ENCODE assay signal across 10 cellular contexts in the genomic region with DNA sequence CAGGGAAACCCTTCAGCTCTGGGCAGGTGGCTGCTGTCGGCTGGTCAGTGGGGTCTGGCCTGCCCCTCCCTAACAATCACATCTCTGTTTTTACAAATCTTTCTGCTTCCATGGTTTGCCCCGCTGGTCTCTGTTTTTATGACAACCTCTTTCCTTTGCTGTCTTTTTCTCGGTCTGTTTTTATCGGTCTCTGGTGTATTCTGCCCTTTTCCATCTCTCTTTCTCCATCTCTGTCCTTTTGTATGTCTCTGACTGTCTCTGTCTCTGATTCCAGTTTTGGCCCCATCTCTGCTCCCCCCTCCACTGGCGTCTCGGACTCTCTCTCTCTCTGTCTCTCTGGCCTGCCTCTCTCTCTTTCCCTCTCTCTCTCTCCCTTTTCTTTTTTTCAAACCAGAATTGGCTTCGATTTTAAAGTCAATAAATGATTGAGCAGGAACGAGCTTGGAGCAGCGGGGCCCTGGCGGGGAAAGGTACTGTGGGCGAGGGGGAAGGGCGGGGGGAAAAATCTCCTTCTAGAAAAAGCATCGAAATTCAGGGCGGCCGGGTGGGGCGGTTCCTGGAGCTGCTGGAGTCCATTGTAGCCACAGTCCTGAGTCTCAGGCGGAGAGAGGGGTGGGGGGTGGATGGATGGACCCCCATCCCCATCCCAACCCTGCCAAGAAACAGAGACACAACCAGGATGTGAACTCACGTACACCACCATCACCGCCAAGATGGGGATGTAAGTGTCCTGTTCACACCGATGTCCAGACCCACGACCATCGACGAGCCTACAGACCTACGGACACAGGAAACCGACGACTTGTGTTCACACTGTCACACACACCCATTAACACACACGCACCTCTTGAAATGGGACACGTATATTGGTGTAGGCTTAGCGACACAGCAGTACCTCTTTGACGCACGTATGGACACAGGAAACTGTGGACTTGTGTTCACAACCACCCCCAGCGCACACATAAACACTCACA. TPM values are rescaled to one million over a fixed set of nuclear protein-coding genes. Genes with fewer than 3 reads are reported as not detected.
DNase-seq lines count a peak whose midpoint lies in the region; ATAC-seq, FAIRE-seq and TF ChIP-seq lines count a peak whose summit lies in the region.
"Had no signal": no experiment of that assay in that cellular context is flagged by ENCODE, and none has a peak within 500 bp of the region (broad histone marks: within the 10 kb centered on the region; RNA-seq: fewer than 3 reads in every experiment).

No MANE protein-coding gene starts in this region.

- TF ChIP-seq CTCF in HepG2 (CRISPR knock-in tag; IDR thresholded peaks at IDR 0.05) = no peak
- TF ChIP-seq CTCF in right lobe of liver (IDR thresholded peaks at IDR 0.05) = no peak
- TF ChIP-seq CTCF in neural progenitor cell (IDR thresholded peaks at IDR 0.05) = no peak

- no peaks in the 10 kb centered on the region for H3K27me3 ChIP-seq in HepG2 (ENCODE audit: control insufficient read depth in 1 of 2, insufficient read depth in 2 of 2, low read length in 2 of 2)
- no peaks in the 10 kb centered on the region for H3K27me3 ChIP-seq in right lobe of liver
- H3K27me3 ChIP-seq in neural progenitor cell = peaks cover 98% of the 10 kb centered on the region
- H3K27me3 ChIP-seq in mesendoderm (ENCODE audit: insufficient read depth, low read length, poor library complexity) = peaks cover 36% of the 10 kb centered on the region

- no peak overlapping the region for H3K27ac ChIP-seq in HepG2 (ENCODE audit: extremely low read length, insufficient read depth, low read length)
- H3K27ac ChIP-seq in right lobe of liver = no peak overlapping the region
- peak overlapping the region; percentile 39 for H3K27ac ChIP-seq in epithelial cell of prostate
- no peak overlapping the region for H3K27ac ChIP-seq in neural progenitor cell
- H3K27ac ChIP-seq in mesendoderm (ENCODE audit: low read depth, low read length) = no peak overlapping the region

- H3K4me1 ChIP-seq in HepG2 (ENCODE audit: insufficient read depth, low read length) (peaks cover 22% of the 10 kb centered on the region), right lobe of liver (peaks cover 0 to 22% (median 3%) of the 10 kb centered on the region in 4 donors), neural progenitor cell (no peaks in the 10 kb centered on the region), mesendoderm (ENCODE audit: control insufficient read depth, low read depth, low read length) (no peaks in the 10 kb centered on the region)

- H3K4me3 Mint-ChIP-seq in neural progenitor cell = peak overlapping the region; percentile 17

- peaks cover 7% of the 10 kb centered on the region for H3K4me1 Mint-ChIP-seq in neural progenitor cell

- TF ChIP-seq EP300 in HepG2 (IDR thresholded peaks at IDR 0.05; ENCODE audit: low read depth in 2 of 2, low read length in 2 of 2) (no peak), HepG2 (CRISPR knock-in tag; IDR thresholded peaks at IDR 0.05; ENCODE audit: borderline replicate concordance) (no peak)

- H3K9ac ChIP-seq in HepG2 (ENCODE audit: insufficient read depth, low read depth, low read length) = no peak overlapping the region
- H3K9ac ChIP-seq in neural progenitor cell = no peak overlapping the region
- no peak overlapping the region for H3K9ac ChIP-seq in mesendoderm (ENCODE audit: low read length)

- no peak overlapping the region for H3K4ac ChIP-seq in mesendoderm (ENCODE audit: low read depth, low read length)

- no peak overlapping the region for H2BK5ac ChIP-seq in mesendoderm (ENCODE audit: low read length)

- no peak overlapping the region for H4K5ac ChIP-seq in mesendoderm (ENCODE audit: low read length)

- H3K4me3 ChIP-seq in HepG2 (replicated peaks in 1 of 3; ENCODE audit: insufficient read depth in 1 of 3, low read depth in 2 of 3, low read length in 3 of 3) (no peak overlapping the region), right lobe of liver (no peak overlapping the region), neural progenitor cell (no peak overlapping the region), mesendoderm (ENCODE audit: low read length) (no peak overlapping the region)

- CTCF ChIA-PET in HepG2 (lab: Yijun Ruan, JAX; ENCODE audit: low intra/inter-chr PET ratio, low total read pairs) = no interaction called here

- no peak overlapping the region for H3K23ac ChIP-seq in mesendoderm (ENCODE audit: low read length)

- no peak overlapping the region for H3K27ac Mint-ChIP-seq in neural progenitor cell

- intact Hi-C loops in HepG2 (cut with micrococcal nuclease; ENCODE audit: unreplicated experiment) (no loop called here), right lobe of liver (cut with DNase I) (no loop called here)

- BruUV-seq in HepG2 (replicated peaks; lab: Mats Ljungman, UMichigan) = TSS peak; percentile 43

- H2BK120ac ChIP-seq in mesendoderm (ENCODE audit: low read depth, low read length) = no peak overlapping the region

- H2AFZ ChIP-seq in HepG2 (ENCODE audit: low read length) (no peak overlapping the region), neural progenitor cell (replicated peaks) (no peak overlapping the region)

- H3K4me2 ChIP-seq in HepG2 (ENCODE audit: low read depth, low read length) (no peak overlapping the region), neural progenitor cell (no peak overlapping the region), mesendoderm (ENCODE audit: low read length) (no peak overlapping the region)

- ATAC-seq in HepG2 (no peak), right lobe of liver (no peak)

- H3K79me2 ChIP-seq in HepG2 (ENCODE audit: insufficient read depth, low read length) (peaks cover 37% of the 10 kb centered on the region), neural progenitor cell (ENCODE audit: low read depth) (no peaks in the 10 kb centered on the region), mesendoderm (ENCODE audit: control insufficient read depth, insufficient read depth, low read length) (no peaks in the 10 kb centered on the region)

- H3K9me3 ChIP-seq in HepG2 (ENCODE audit: low read length) (no peaks in the 10 kb centered on the region), right lobe of liver (no peaks in the 10 kb centered on the region), neural progenitor cell (ENCODE audit: low read depth) (no peaks in the 10 kb centered on the region)

- H3K36me3 ChIP-seq in HepG2 (replicated peaks in 1 of 2; ENCODE audit: control insufficient read depth in 1 of 2, insufficient read depth in 2 of 2, low read length in 2 of 2) (peaks cover 5 to 10% of the 10 kb centered on the region in 2 experiments; a peak in 4 of 5 replicates), right lobe of liver (no peaks in the 10 kb centered on the region), neural progenitor cell (no peaks in the 10 kb centered on the region), mesendoderm (ENCODE audit: control insufficient read depth, insufficient read depth, low read length) (no peaks in the 10 kb centered on the region)

- peaks cover 10% of the 10 kb centered on the region for H3K9me3 Mint-ChIP-seq in neural progenitor cell

- no peak for FAIRE-seq in HepG2 (lab: Jason Lieb, UNC)

- peaks cover 6% of the 10 kb centered on the region; the same call in 1 of the 2 replicates for H4K20me1 ChIP-seq in HepG2 (ENCODE audit: insufficient read depth, low read length)
- peaks cover 37% of the 10 kb centered on the region for H4K20me1 ChIP-seq in neural progenitor cell (ENCODE audit: low read depth)

- TF ChIP-seq RAD21 in HepG2 (CRISPR knock-in tag; IDR thresholded peaks at IDR 0.05) = no peak

- H3K36me3 Mint-ChIP-seq in neural progenitor cell = no peaks in the 10 kb centered on the region

- no peak overlapping the region for H3K56ac ChIP-seq in mesendoderm (ENCODE audit: low read length)

- H3K27me3 Mint-ChIP-seq in neural progenitor cell (ENCODE audit: insufficient read depth, low read depth) = peaks cover 66% of the 10 kb centered on the region

- H3K18ac ChIP-seq in mesendoderm (ENCODE audit: low read length) = no peak overlapping the region

- WGBS in HepG2 (ENCODE audit: low lambda C conversion rate) = 96% methylated on average over 23 of the region's 32 CpGs
- WGBS in right lobe of liver (ENCODE audit: insufficient coverage, low coverage, low lambda C conversion rate, missing lambda C conversion rate) = 75% methylated on average over 23 of the region's 32 CpGs
- no CpG with 5 or more reads among the region's 32 CpGs for WGBS in mesendoderm (ENCODE audit: extremely low coverage, insufficient coverage, low lambda C conversion rate)

- H2AK5ac ChIP-seq in mesendoderm (ENCODE audit: low read length) = no peak overlapping the region

- in situ Hi-C loops in HepG2 (cut with HindIII; ENCODE audit: extremely low pct_ligation_motif_present, low pct_unique_long_range_greater_than_20kb) = no loop called here

- no peak for TF ChIP-seq POLR2A in HepG2 (IDR thresholded peaks at IDR 0.05; ENCODE audit: insufficient read depth in 1 of 2, low read depth in 2 of 2, low read length in 2 of 2)
- no peak for TF ChIP-seq POLR2A in right lobe of liver (IDR thresholded peaks at IDR 0.05)

- H3F3A ChIP-seq in neural progenitor cell (ENCODE audit: low read depth) = peaks cover 6% of the 10 kb centered on the region

- H2BK15ac ChIP-seq in mesendoderm (replicated peaks; ENCODE audit: low read depth) = no peak overlapping the region

- H3K79me1 ChIP-seq in mesendoderm (ENCODE audit: low read length) = no peaks in the 10 kb centered on the region

- DNase-seq in HepG2 (ENCODE audit: low spot score) = no peak
- DNase-seq in right lobe of liver = no peak
- no peak for DNase-seq in epithelial cell of prostate (ENCODE audit: low read depth, low spot score)
- DNase-seq in neural progenitor cell (ENCODE audit: low spot score) = no peak
- no peak for DNase-seq in mesendoderm
- no peak for DNase-seq in NCI-H226
- no peak for DNase-seq in activated gamma-delta T cell treated with Interleukin-2 at 50 U/mL for 16 hours
- DNase-seq in Kasumi-1 (lab: John Stamatoyannopoulos, UW) = no peak
- DNase-seq: cerebellar nuclear complex had no signal

- no peak overlapping the region for H4K8ac ChIP-seq in mesendoderm (ENCODE audit: low read depth, low read length)

- POLR2A ChIA-PET in HepG2 (lab: Yijun Ruan, JAX) = interaction anchor here (0.7 to 2.1 kb wide), 2 partner anchors 25 to 57 kb away, joined by 3 to 8 read pairs; no protein-coding TSS in a partner anchor

RNA-seq across cellular contexts. Expression of gene NFIX, which starts 3.0 kb away (rescaled TPM):
- 5.4 and 5.6 TPM in 2 replicates for total RNA-seq in HepG2 (2016; rRNA removed; fragmentation: Illumina TruSeq; extraction: Trizol)
- 16.3 and 20.2 TPM in 2 replicates for total RNA-seq in HepG2 (2016; cell fraction: cytosol; rRNA removed; fragmentation: Illumina TruSeq; extraction: Trizol; ENCODE audit: low read depth)
- total RNA-seq in HepG2 (2016; cell fraction: insoluble cytoplasmic fraction; rRNA removed; fragmentation: Illumina TruSeq; extraction: Trizol) = 4.6 and 4.7 TPM in 2 replicates
- 6.7 and 9.2 TPM in 2 replicates for total RNA-seq in HepG2 (2016; cell fraction: membrane; rRNA removed; fragmentation: Illumina TruSeq; extraction: Trizol)
- total RNA-seq in HepG2 (2016; cell fraction: nucleus; rRNA removed; fragmentation: Illumina TruSeq; extraction: Trizol) = 4.9 and 6.0 TPM in 2 replicates
- 3.0 and 3.4 TPM in 2 replicates for polyA plus RNA-seq in HepG2 (2011; rRNA removed)
- 1.4 and 1.6 TPM in 2 replicates for polyA plus RNA-seq in HepG2 (2011; cell fraction: cytosol; rRNA removed)
- polyA plus RNA-seq in HepG2 (2011; cell fraction: nucleus; rRNA removed) = 11.0 and 14.0 TPM in 2 replicates
- polyA plus RNA-seq in HepG2 (2012) = 9.0 and 12.2 TPM in 2 replicates
- 0.70 and 0.93 TPM in 2 replicates for polyA plus RNA-seq in HepG2 (2016; cell fraction: cytosol; fragmentation: Illumina TruSeq; extraction: Trizol; ENCODE audit: low read depth)
- 8.8 and 11.9 TPM in 2 replicates for polyA plus RNA-seq in HepG2 (2016; cell fraction: insoluble cytoplasmic fraction; fragmentation: Illumina TruSeq; extraction: Trizol; ENCODE audit: low read depth)
- polyA plus RNA-seq in HepG2 (2016; cell fraction: membrane; fragmentation: Illumina TruSeq; extraction: Trizol; ENCODE audit: low read depth) = 3.1 and 4.9 TPM in 2 replicates
- 14.6 and 14.7 TPM in 2 replicates for polyA plus RNA-seq in HepG2 (2016; cell fraction: nucleus; fragmentation: Illumina TruSeq; extraction: Trizol; ENCODE audit: insufficient read depth, low read depth)
- polyA minus RNA-seq in HepG2 (2011; rRNA and poly(A)+ RNA removed; ENCODE audit: low replicate concordance) = 0.82 and 6.2 TPM in 2 replicates
- polyA minus RNA-seq in HepG2 (2011; cell fraction: cytosol; rRNA and poly(A)+ RNA removed) = 5.0 and 6.2 TPM in 2 replicates
- polyA minus RNA-seq in HepG2 (2011; cell fraction: nucleus; rRNA and poly(A)+ RNA removed) = 6.8 and 7.7 TPM in 2 replicates
- total RNA-seq in right lobe of liver = 10 to 100 TPM; 20.3 to 40.0 (median 26.7) TPM
- 0.06 TPM in 2 replicates for total RNA-seq in neural progenitor cell (ENCODE audit: low replicate concordance)
- polyA plus RNA-seq in mesendoderm (2013, experiment 1 of 2) = 0.07 TPM
- polyA plus RNA-seq in mesendoderm (2013, experiment 2 of 2) = 0.10 TPM
- polyA plus RNA-seq: neural cell had no signal

RNA-seq across cellular contexts. Expression of gene DAND5, which starts 28.9 kb away (rescaled TPM):
- not detected in 2 replicates for total RNA-seq in HepG2 (2016; rRNA removed; fragmentation: Illumina TruSeq; extraction: Trizol)
- total RNA-seq in HepG2 (2016; cell fraction: cytosol; rRNA removed; fragmentation: Illumina TruSeq; extraction: Trizol; ENCODE audit: low read depth) = not detected in 2 replicates
- not detected in 2 replicates for total RNA-seq in HepG2 (2016; cell fraction: insoluble cytoplasmic fraction; rRNA removed; fragmentation: Illumina TruSeq; extraction: Trizol)
- not detected in 2 replicates for total RNA-seq in HepG2 (2016; cell fraction: membrane; rRNA removed; fragmentation: Illumina TruSeq; extraction: Trizol)
- total RNA-seq in HepG2 (2016; cell fraction: nucleus; rRNA removed; fragmentation: Illumina TruSeq; extraction: Trizol) = not detected in 2 replicates
- 0.04 TPM in 1 of 2 replicates, not detected in the other for polyA plus RNA-seq in HepG2 (2011; rRNA removed)
- polyA plus RNA-seq in HepG2 (2011; cell fraction: cytosol; rRNA removed) = 0.03 and 0.04 TPM in 2 replicates
- polyA plus RNA-seq in HepG2 (2011; cell fraction: nucleus; rRNA removed) = 0.10 and 0.13 TPM in 2 replicates
- polyA plus RNA-seq in HepG2 (2012) = not detected in 2 replicates
- not detected in 2 replicates for polyA plus RNA-seq in HepG2 (2016; cell fraction: cytosol; fragmentation: Illumina TruSeq; extraction: Trizol; ENCODE audit: low read depth)
- polyA plus RNA-seq in HepG2 (2016; cell fraction: insoluble cytoplasmic fraction; fragmentation: Illumina TruSeq; extraction: Trizol; ENCODE audit: low read depth) = not detected in 2 replicates
- polyA plus RNA-seq in HepG2 (2016; cell fraction: membrane; fragmentation: Illumina TruSeq; extraction: Trizol; ENCODE audit: low read depth) = not detected in 2 replicates
- not detected in 2 replicates for polyA plus RNA-seq in HepG2 (2016; cell fraction: nucleus; fragmentation: Illumina TruSeq; extraction: Trizol; ENCODE audit: insufficient read depth, low read depth)
- 0.40 TPM in 1 of 2 replicates, not detected in the other for polyA minus RNA-seq in HepG2 (2011; rRNA and poly(A)+ RNA removed; ENCODE audit: low replicate concordance)
- not detected in 2 replicates for polyA minus RNA-seq in HepG2 (2011; cell fraction: cytosol; rRNA and poly(A)+ RNA removed)
- not detected in 2 replicates for polyA minus RNA-seq in HepG2 (2011; cell fraction: nucleus; rRNA and poly(A)+ RNA removed)
- not detected for total RNA-seq in right lobe of liver
- 0.06 and 0.07 TPM in 2 replicates for total RNA-seq in neural progenitor cell (ENCODE audit: low replicate concordance)
- polyA plus RNA-seq in mesendoderm (2013, experiment 1 of 2) = 0.03 TPM
- 0.01 TPM for polyA plus RNA-seq in mesendoderm (2013, experiment 2 of 2)
- polyA plus RNA-seq: neural cell had no signal

RNA-seq across cellular contexts. Expression of gene GADD45GIP1, which starts 41.2 kb away (rescaled TPM):
- total RNA-seq in HepG2 (2016; rRNA removed; fragmentation: Illumina TruSeq; extraction: Trizol) (24.6 and 37.4 TPM in 2 replicates), right lobe of liver (10 to 100 TPM in 3 of 6 experiments, 1 to 10 TPM in 3; 7.7 to 29.3 (median 10.0) TPM), neural progenitor cell (ENCODE audit: low replicate concordance) (17.1 and 42.2 TPM in 2 replicates)
- 14.3 and 14.8 TPM in 2 replicates for total RNA-seq in HepG2 (2016; cell fraction: cytosol; rRNA removed; fragmentation: Illumina TruSeq; extraction: Trizol; ENCODE audit: low read depth)
- 25.1 and 41.7 TPM in 2 replicates for total RNA-seq in HepG2 (2016; cell fraction: insoluble cytoplasmic fraction; rRNA removed; fragmentation: Illumina TruSeq; extraction: Trizol)
- total RNA-seq in HepG2 (2016; cell fraction: membrane; rRNA removed; fragmentation: Illumina TruSeq; extraction: Trizol) = 14.2 and 15.7 TPM in 2 replicates
- total RNA-seq in HepG2 (2016; cell fraction: nucleus; rRNA removed; fragmentation: Illumina TruSeq; extraction: Trizol) = 8.8 and 9.5 TPM in 2 replicates
- polyA plus RNA-seq in HepG2 (2011; rRNA removed) = 30.7 and 31.9 TPM in 2 replicates
- polyA plus RNA-seq in HepG2 (2011; cell fraction: cytosol; rRNA removed) = 33.0 and 52.1 TPM in 2 replicates
- polyA plus RNA-seq in HepG2 (2011; cell fraction: nucleus; rRNA removed) = 13.9 and 14.0 TPM in 2 replicates
- polyA plus RNA-seq in HepG2 (2012) = 19.0 and 20.6 TPM in 2 replicates
- 24.7 and 26.7 TPM in 2 replicates for polyA plus RNA-seq in HepG2 (2016; cell fraction: cytosol; fragmentation: Illumina TruSeq; extraction: Trizol; ENCODE audit: low read depth)
- polyA plus RNA-seq in HepG2 (2016; cell fraction: insoluble cytoplasmic fraction; fragmentation: Illumina TruSeq; extraction: Trizol; ENCODE audit: low read depth) = 71.6 and 84.3 TPM in 2 replicates
- 20.1 and 21.0 TPM in 2 replicates for polyA plus RNA-seq in HepG2 (2016; cell fraction: membrane; fragmentation: Illumina TruSeq; extraction: Trizol; ENCODE audit: low read depth)
- 27.9 and 29.2 TPM in 2 replicates for polyA plus RNA-seq in HepG2 (2016; cell fraction: nucleus; fragmentation: Illumina TruSeq; extraction: Trizol; ENCODE audit: insufficient read depth, low read depth)
- polyA minus RNA-seq in HepG2 (2011; rRNA and poly(A)+ RNA removed; ENCODE audit: low replicate concordance) = 6.2 and 12.6 TPM in 2 replicates
- polyA minus RNA-seq in HepG2 (2011; cell fraction: cytosol; rRNA and poly(A)+ RNA removed) = 9.9 and 11.7 TPM in 2 replicates
- polyA minus RNA-seq in HepG2 (2011; cell fraction: nucleus; rRNA and poly(A)+ RNA removed) = 3.2 and 3.7 TPM in 2 replicates
- 64.6 TPM for polyA plus RNA-seq in mesendoderm (2013, experiment 1 of 2)
- polyA plus RNA-seq in mesendoderm (2013, experiment 2 of 2) = 65.6 TPM

RNA-seq across cellular contexts. Expression of gene RAD23A, which starts 52.6 kb away (rescaled TPM):
- 34.6 and 42.5 TPM in 2 replicates for total RNA-seq in HepG2 (2016; rRNA removed; fragmentation: Illumina TruSeq; extraction: Trizol)
- total RNA-seq in HepG2 (2016; cell fraction: cytosol; rRNA removed; fragmentation: Illumina TruSeq; extraction: Trizol; ENCODE audit: low read depth) = 64.7 and 77.4 TPM in 2 replicates
- 29.6 and 43.3 TPM in 2 replicates for total RNA-seq in HepG2 (2016; cell fraction: insoluble cytoplasmic fraction; rRNA removed; fragmentation: Illumina TruSeq; extraction: Trizol)
- total RNA-seq in HepG2 (2016; cell fraction: membrane; rRNA removed; fragmentation: Illumina TruSeq; extraction: Trizol) = 95.2 and 117 TPM in 2 replicates
- total RNA-seq in HepG2 (2016; cell fraction: nucleus; rRNA removed; fragmentation: Illumina TruSeq; extraction: Trizol) = 27.5 and 30.5 TPM in 2 replicates
- 50.3 and 54.2 TPM in 2 replicates for polyA plus RNA-seq in HepG2 (2011; rRNA removed)
- 51.8 and 73.5 TPM in 2 replicates for polyA plus RNA-seq in HepG2 (2011; cell fraction: cytosol; rRNA removed)
- 80.8 and 87.8 TPM in 2 replicates for polyA plus RNA-seq in HepG2 (2011; cell fraction: nucleus; rRNA removed)
- 95.7 and 105 TPM in 2 replicates for polyA plus RNA-seq in HepG2 (2012)
- polyA plus RNA-seq in HepG2 (2016; cell fraction: cytosol; fragmentation: Illumina TruSeq; extraction: Trizol; ENCODE audit: low read depth) = 137 and 157 TPM in 2 replicates
- polyA plus RNA-seq in HepG2 (2016; cell fraction: insoluble cytoplasmic fraction; fragmentation: Illumina TruSeq; extraction: Trizol; ENCODE audit: low read depth) = 55.9 and 73.5 TPM in 2 replicates
- 175 and 195 TPM in 2 replicates for polyA plus RNA-seq in HepG2 (2016; cell fraction: membrane; fragmentation: Illumina TruSeq; extraction: Trizol; ENCODE audit: low read depth)
- polyA plus RNA-seq in HepG2 (2016; cell fraction: nucleus; fragmentation: Illumina TruSeq; extraction: Trizol; ENCODE audit: insufficient read depth, low read depth) = 90.3 and 97.5 TPM in 2 replicates
- polyA minus RNA-seq in HepG2 (2011; rRNA and poly(A)+ RNA removed; ENCODE audit: low replicate concordance) = 54.6 and 102 TPM in 2 replicates
- polyA minus RNA-seq in HepG2 (2011; cell fraction: cytosol; rRNA and poly(A)+ RNA removed) = 52.5 and 54.0 TPM in 2 replicates
- 20.0 and 27.4 TPM in 2 replicates for polyA minus RNA-seq in HepG2 (2011; cell fraction: nucleus; rRNA and poly(A)+ RNA removed)
- 10 to 100 TPM; 37.8 to 69.0 (median 52.9) TPM for total RNA-seq in right lobe of liver
- total RNA-seq in neural progenitor cell (ENCODE audit: low replicate concordance) = 37.7 and 54.9 TPM in 2 replicates
- 84.9 TPM for polyA plus RNA-seq in mesendoderm (2013, experiment 1 of 2)
- 85.2 TPM for polyA plus RNA-seq in mesendoderm (2013, experiment 2 of 2)

RNA-seq across cellular contexts. Expression of gene CALR, which starts 59.8 kb away (rescaled TPM):
- total RNA-seq in HepG2 (2016; rRNA removed; fragmentation: Illumina TruSeq; extraction: Trizol) (420 and 898 TPM in 2 replicates), right lobe of liver (1,000 to 10,000 TPM in 3 of 6 experiments, 100 to 1,000 TPM in 3; 771 to 1,471 (median 1,008) TPM), neural progenitor cell (ENCODE audit: low replicate concordance) (437 and 569 TPM in 2 replicates)
- 227 and 266 TPM in 2 replicates for total RNA-seq in HepG2 (2016; cell fraction: cytosol; rRNA removed; fragmentation: Illumina TruSeq; extraction: Trizol; ENCODE audit: low read depth)
- total RNA-seq in HepG2 (2016; cell fraction: insoluble cytoplasmic fraction; rRNA removed; fragmentation: Illumina TruSeq; extraction: Trizol) = 389 and 943 TPM in 2 replicates
- total RNA-seq in HepG2 (2016; cell fraction: membrane; rRNA removed; fragmentation: Illumina TruSeq; extraction: Trizol) = 340 and 383 TPM in 2 replicates
- total RNA-seq in HepG2 (2016; cell fraction: nucleus; rRNA removed; fragmentation: Illumina TruSeq; extraction: Trizol) = 693 and 829 TPM in 2 replicates
- polyA plus RNA-seq in HepG2 (2011; rRNA removed) = 842 and 934 TPM in 2 replicates
- 752 and 842 TPM in 2 replicates for polyA plus RNA-seq in HepG2 (2011; cell fraction: cytosol; rRNA removed)
- 381 and 448 TPM in 2 replicates for polyA plus RNA-seq in HepG2 (2011; cell fraction: nucleus; rRNA removed)
- polyA plus RNA-seq in HepG2 (2012) = 606 and 725 TPM in 2 replicates
- polyA plus RNA-seq in HepG2 (2016; cell fraction: cytosol; fragmentation: Illumina TruSeq; extraction: Trizol; ENCODE audit: low read depth) = 313 and 359 TPM in 2 replicates
- polyA plus RNA-seq in HepG2 (2016; cell fraction: insoluble cytoplasmic fraction; fragmentation: Illumina TruSeq; extraction: Trizol; ENCODE audit: low read depth) = 478 and 547 TPM in 2 replicates
- polyA plus RNA-seq in HepG2 (2016; cell fraction: membrane; fragmentation: Illumina TruSeq; extraction: Trizol; ENCODE audit: low read depth) = 345 and 409 TPM in 2 replicates
- 1,564 and 1,658 TPM in 2 replicates for polyA plus RNA-seq in HepG2 (2016; cell fraction: nucleus; fragmentation: Illumina TruSeq; extraction: Trizol; ENCODE audit: insufficient read depth, low read depth)
- polyA minus RNA-seq in HepG2 (2011; rRNA and poly(A)+ RNA removed; ENCODE audit: low replicate concordance) = 932 and 1,241 TPM in 2 replicates
- 408 and 482 TPM in 2 replicates for polyA minus RNA-seq in HepG2 (2011; cell fraction: cytosol; rRNA and poly(A)+ RNA removed)
- 228 and 256 TPM in 2 replicates for polyA minus RNA-seq in HepG2 (2011; cell fraction: nucleus; rRNA and poly(A)+ RNA removed)
- polyA plus RNA-seq in mesendoderm (2013, experiment 1 of 2) = 708 TPM
- 707 TPM for polyA plus RNA-seq in mesendoderm (2013, experiment 2 of 2)
